8 cellular contexts compared by ENCODE assay signal in the genomic region with DNA sequence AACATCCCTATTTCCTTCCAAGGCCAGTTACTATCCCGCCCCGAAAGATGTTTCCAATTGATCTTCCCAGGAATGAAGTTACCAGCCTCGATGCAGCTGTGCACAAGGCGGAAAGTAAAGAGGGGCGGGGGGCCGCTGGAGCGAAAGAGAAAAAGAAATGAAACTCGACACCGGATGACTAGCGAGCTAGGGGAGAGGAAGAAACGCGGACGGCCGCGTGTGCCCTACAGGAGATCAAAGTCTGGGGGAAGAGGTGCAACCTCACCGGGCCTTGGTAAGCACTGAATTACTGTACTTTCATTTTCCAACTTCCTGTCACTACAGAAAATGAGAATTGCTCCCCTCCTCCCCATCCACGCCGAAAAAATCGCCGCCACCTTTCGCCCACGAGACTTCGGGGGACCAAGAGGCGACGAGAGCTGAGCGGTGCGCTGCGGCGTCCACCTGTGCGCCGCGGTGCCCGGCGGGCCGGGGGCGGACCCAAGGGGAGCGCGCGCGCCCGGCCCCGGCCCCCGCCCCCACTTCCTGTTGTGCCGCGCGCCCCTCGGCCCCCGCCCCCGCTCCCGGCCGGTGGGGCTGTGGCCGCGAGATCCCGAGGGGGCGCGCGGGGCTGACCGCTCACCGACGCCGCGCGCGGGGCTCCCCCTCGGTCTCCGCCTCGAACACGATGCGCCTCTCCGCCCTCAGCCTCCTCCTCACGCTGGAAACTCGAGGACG. TPM values are rescaled to one million over a fixed set of nuclear protein-coding genes. Genes with fewer than 3 reads are reported as not detected.
DNase-seq lines count a peak whose midpoint lies in the region; ATAC-seq and TF ChIP-seq lines count a peak whose summit lies in the region.

No MANE protein-coding gene starts in this region.

- H3K4me2 ChIP-seq in HCT116 (ENCODE audit: low read length) (peak overlapping the region; percentile 80), MM.1S (ENCODE audit: low read depth, low read length) (peak overlapping the region; percentile 81), neuronal stem cell (ENCODE audit: insufficient read depth, low read length, poor library complexity, severe bottlenecking) (peak overlapping the region; percentile 66)

- no peak overlapping the region for H2AFZ ChIP-seq in HCT116 (ENCODE audit: low read depth, low read length, poor library complexity, severe bottlenecking)
- peak overlapping the region; percentile 11; the same call in 1 of the 2 replicates for H2AFZ ChIP-seq in MM.1S (ENCODE audit: low read length)
- H2AFZ ChIP-seq in neuronal stem cell (ENCODE audit: low read length): peak overlapping the region; percentile 89

- intact Hi-C loops in HCT116 (cut with micrococcal nuclease): loop anchor here (10.0 kb wide), 1 partner anchor 356 kb away; no protein-coding TSS in a partner anchor

- no peak overlapping the region for H4K8ac ChIP-seq in neuronal stem cell (ENCODE audit: low read depth, low read length)

- H3K9ac ChIP-seq in HCT116 (ENCODE audit: low read length): peak overlapping the region; percentile 88
- peak overlapping the region; percentile 64 for H3K9ac ChIP-seq in MM.1S (ENCODE audit: low read length)
- peak overlapping the region; percentile 94 for H3K9ac ChIP-seq in neuronal stem cell (ENCODE audit: low read depth, low read length, poor library complexity)
- H3K9ac ChIP-seq in subcutaneous abdominal adipose tissue (ENCODE audit: low read length in 5 of 5): peak overlapping the region; percentile 74 to 92 (median 86)

- peak; percentile 71 for DNase-seq in GDM1 (lab: John Stamatoyannopoulos, UW)
- peak; percentile 43 for DNase-seq in HCT116 (ENCODE audit: low read depth, low spot score)
- peak; percentile 97 for DNase-seq in MM.1S
- peak; percentile 69 to 81 for DNase-seq in SHP77 (lab: John Stamatoyannopoulos, UW)
- peak; percentile 59 for DNase-seq in activated gamma-delta T cell (lab: John Stamatoyannopoulos, UW)
- peak; percentile 48 to 78 for DNase-seq in foreskin fibroblast
- DNase-seq in neuronal stem cell (ENCODE audit: low spot score): peak; percentile 87

- peak overlapping the region; percentile 63 to 88 for H3K4me3 ChIP-seq in HCT116 (replicated peaks in 1 of 2; ENCODE audit: low read depth in 1 of 2, low read length in 2 of 2)
- peak overlapping the region; percentile 65 for H3K4me3 ChIP-seq in MM.1S (ENCODE audit: low read length)
- peak overlapping the region; percentile 65 to 94 for H3K4me3 ChIP-seq in foreskin fibroblast (ENCODE audit: low read depth in 1 of 2, low read length in 2 of 2)
- peak overlapping the region; percentile 63 to 99 for H3K4me3 ChIP-seq in neuronal stem cell (ENCODE audit: low read length in 2 of 2)
- H3K4me3 ChIP-seq in subcutaneous abdominal adipose tissue (ENCODE audit: low read depth in 1 of 5, low read length in 5 of 5): peak overlapping the region; percentile 87 to 97 (median 93)

- H4K91ac ChIP-seq in neuronal stem cell (ENCODE audit: low read depth, low read length, poor library complexity): no peak overlapping the region

- no peak overlapping the region for H2BK120ac ChIP-seq in neuronal stem cell (ENCODE audit: low read depth, low read length)

- WGBS in neuronal stem cell (ENCODE audit: extremely low coverage in 2 of 2, insufficient read length in 2 of 2, insufficient replicate concordance in 1 of 2), 2 donors: no CpG with 5 or more reads among the region's 73 CpGs

- no peak for TF ChIP-seq RAD21 in HCT116 (IDR thresholded peaks at IDR 0.05; ENCODE audit: low read depth)

- POLR2A ChIA-PET in HCT116 (lab: Charles Lee): interaction anchor here (1.2 to 2.0 kb wide), 9 partner anchors 11 to 118 kb away, joined by 3 to 6 read pairs (median 4); no protein-coding TSS in a partner anchor

- no peak overlapping the region for H3K14ac ChIP-seq in neuronal stem cell (ENCODE audit: low read length)

- H3K9me2 ChIP-seq in HCT116 (ENCODE audit: insufficient read depth): no peaks in the 10 kb centered on the region
- no peaks in the 10 kb centered on the region for H3K9me2 ChIP-seq in MM.1S (replicated peaks; ENCODE audit: insufficient read depth, low read length)

- H2BK15ac ChIP-seq in neuronal stem cell (ENCODE audit: low read length): no peak overlapping the region

- CTCF ChIA-PET in HCT116 (lab: Charles Lee): interaction anchor here (1.1 to 2.7 kb wide), 3 partner anchors 39 to 357 kb away, joined by 3 to 21 read pairs (median 5); no protein-coding TSS in a partner anchor

- peaks cover 21% of the 10 kb centered on the region for H3F3A ChIP-seq in MM.1S (ENCODE audit: insufficient read depth, low read length)

- H3K79me1 ChIP-seq in neuronal stem cell (ENCODE audit: low read depth, low read length): no peaks in the 10 kb centered on the region

- H3K4me1 ChIP-seq in HCT116 (ENCODE audit: control insufficient read depth in 1 of 2, insufficient read depth in 2 of 2, low read length in 2 of 2) (peaks cover 14 to 16% of the 10 kb centered on the region in 2 experiments; a peak in 3 of 4 replicates), MM.1S (ENCODE audit: low read length) (peaks cover 26% of the 10 kb centered on the region), neuronal stem cell (ENCODE audit: control insufficient read depth in 2 of 2, insufficient read depth in 1 of 2, low read depth in 1 of 2, low read length in 2 of 2) (peaks cover 4 to 8% of the 10 kb centered on the region in 2 donors), subcutaneous abdominal adipose tissue (ENCODE audit: control insufficient read depth in 5 of 5, insufficient read depth in 5 of 5, low read length in 5 of 5) (peaks cover 2 to 27% (median 21%) of the 10 kb centered on the region in 5 donors)

- H3K23ac ChIP-seq in neuronal stem cell (ENCODE audit: low read depth, low read length, poor library complexity): peak overlapping the region; percentile 98

- peak overlapping the region; percentile 93 for H2BK5ac ChIP-seq in neuronal stem cell (ENCODE audit: low read length)

- H3K79me2 ChIP-seq in HCT116 (ENCODE audit: insufficient read depth, low read length): peaks cover 48% of the 10 kb centered on the region
- peaks cover 47% of the 10 kb centered on the region for H3K79me2 ChIP-seq in MM.1S (ENCODE audit: low read length)

- peak overlapping the region; percentile 75 for H2AK5ac ChIP-seq in neuronal stem cell (ENCODE audit: low read depth, low read length)

- H3K27me3 ChIP-seq in HCT116 (ENCODE audit: insufficient read depth, low read length) (no peaks in the 10 kb centered on the region), MM.1S (replicated peaks; ENCODE audit: insufficient read depth, low read length) (peaks cover 10% of the 10 kb centered on the region), neuronal stem cell (ENCODE audit: control insufficient read depth in 3 of 3, insufficient read depth in 3 of 3, low read depth in 1 of 3, low read length in 3 of 3) (no peaks in the 10 kb centered on the region), subcutaneous abdominal adipose tissue (ENCODE audit: control insufficient read depth in 5 of 5, insufficient read depth in 4 of 5, low read length in 5 of 5) (no peaks in the 10 kb centered on the region)

- RAD21 ChIA-PET in HCT116 (lab: Charles Lee; ENCODE audit: low non-redundant PET in 1 of 2, low total read pairs in 2 of 2, uncharacterized antibody in 2 of 2, unreplicated experiment in 2 of 2): interaction anchor here in 1 of 2 experiments (1.3 kb wide), 1 partner anchor 39 kb away, joined by 4 read pairs; no protein-coding TSS in a partner anchor

- TF ChIP-seq POLR2A in HCT116 (IDR thresholded peaks at IDR 0.05; ENCODE audit: borderline replicate concordance, extremely low read depth, insufficient read depth, insufficient read length): peak; percentile 54

- no peaks in the 10 kb centered on the region for H4K20me1 ChIP-seq in HCT116 (ENCODE audit: insufficient read depth)
- peaks cover 18% of the 10 kb centered on the region for H4K20me1 ChIP-seq in MM.1S (ENCODE audit: insufficient read depth, low read length)

- TSS peak; percentile 58 for BruUV-seq in HCT116 (replicated peaks; lab: Mats Ljungman, UMichigan)

- H3K27ac ChIP-seq in HCT116 (ENCODE audit: low read depth, low read length) (peak overlapping the region; percentile 96), MM.1S (ENCODE audit: low read length) (peak overlapping the region; percentile 81), neuronal stem cell (replicated peaks; ENCODE audit: low read length) (peak overlapping the region; percentile 99), subcutaneous abdominal adipose tissue (ENCODE audit: low read depth, low read length) (peak overlapping the region; percentile 82)

- ATAC-seq in HCT116: peak; percentile 80

- H2BK12ac ChIP-seq in neuronal stem cell (ENCODE audit: low read length): no peak overlapping the region

- peaks cover 0 to 3% of the 10 kb centered on the region in 2 experiments; a peak in 2 of 4 replicates for H3K36me3 ChIP-seq in HCT116 (ENCODE audit: control insufficient read depth in 1 of 2, insufficient read depth in 2 of 2, low read length in 2 of 2)
- H3K36me3 ChIP-seq in MM.1S (replicated peaks; ENCODE audit: insufficient read depth, low read length): no peaks in the 10 kb centered on the region
- peaks cover 2 to 5% of the 10 kb centered on the region in 2 donors for H3K36me3 ChIP-seq in neuronal stem cell (replicated peaks in 1 of 2; ENCODE audit: control insufficient read depth in 2 of 2, insufficient read depth in 2 of 2, low read length in 2 of 2)
- H3K36me3 ChIP-seq in subcutaneous abdominal adipose tissue (ENCODE audit: control insufficient read depth in 5 of 5, insufficient read depth in 5 of 5, low read length in 5 of 5): no peaks in the 10 kb centered on the region

- H3K18ac ChIP-seq in neuronal stem cell (ENCODE audit: low read length): peak overlapping the region; percentile 98

- H3K4ac ChIP-seq in neuronal stem cell (ENCODE audit: low read length): no peak overlapping the region

- TF ChIP-seq CTCF in HCT116 (IDR thresholded peaks at IDR 0.05 in 2 of 3, conservative IDR thresholded peaks at IDR 0.05 in 1 of 3; ENCODE audit: borderline replicate concordance in 1 of 3, insufficient read depth in 1 of 3, low read depth in 2 of 3, low read length in 2 of 3) (no peak), MM.1S (IDR thresholded peaks at IDR 0.05; ENCODE audit: low read length) (no peak), foreskin fibroblast (IDR thresholded peaks at IDR 0.05; ENCODE audit: low read depth, low read length) (no peak)

- H3K9me3 ChIP-seq in HCT116 (ENCODE audit: control insufficient read depth in 1 of 2, insufficient read depth in 1 of 2, low read depth in 1 of 2, low read length in 2 of 2): no peaks in the 10 kb centered on the region
- no peaks in the 10 kb centered on the region for H3K9me3 ChIP-seq in MM.1S (replicated peaks; ENCODE audit: insufficient read depth, low read length)
- H3K9me3 ChIP-seq in neuronal stem cell (replicated peaks in 1 of 2; ENCODE audit: control insufficient read depth in 2 of 2, insufficient read depth in 1 of 2, low read depth in 1 of 2, low read length in 2 of 2): no peaks in the 10 kb centered on the region
- H3K9me3 ChIP-seq in subcutaneous abdominal adipose tissue (ENCODE audit: control insufficient read depth in 5 of 5, low read length in 5 of 5): no peaks in the 10 kb centered on the region

RNA-seq across cellular contexts. Expression of gene ELK4, which starts 0.6 kb away (rescaled TPM):
- 46.2 TPM for total RNA-seq in HCT116 (2021; ENCODE audit: unreplicated experiment)
- polyA plus RNA-seq in HCT116 (2012): 5.9 and 6.4 TPM in 2 replicates
- polyA plus RNA-seq in neuronal stem cell (2013, experiment 1 of 2): 15.5 TPM
- polyA plus RNA-seq in neuronal stem cell (2013, experiment 2 of 2): 15.7 TPM

RNA-seq across cellular contexts. Expression of gene SLC45A3, which starts 49.1 kb away (rescaled TPM):
- 12.3 TPM for total RNA-seq in HCT116 (2021; ENCODE audit: unreplicated experiment)
- 11.4 and 12.6 TPM in 2 replicates for polyA plus RNA-seq in HCT116 (2012)
- polyA plus RNA-seq in neuronal stem cell (2013, experiment 1 of 2): 8.4 TPM
- polyA plus RNA-seq in neuronal stem cell (2013, experiment 2 of 2): 8.6 TPM

Comparison
In these comparisons a context has a peak if more than half of its experiments do, and no peak if none do; other contexts are left out.
1. Peak in every context shown above with its lines: DNase-seq, ATAC-seq, H3K4me3 ChIP-seq and H3K27ac ChIP-seq.
2. DNase-seq: peak in every context shown above with its lines; median percentile 97 in MM.1S; 87 in neuronal stem cell; 75 in SHP77; 71 in GDM1; 63 in foreskin fibroblast; 59 in activated gamma-delta T cell; 43 in HCT116.